Comparison of ENCODE assay signal across 15 cellular contexts in the genomic region with DNA sequence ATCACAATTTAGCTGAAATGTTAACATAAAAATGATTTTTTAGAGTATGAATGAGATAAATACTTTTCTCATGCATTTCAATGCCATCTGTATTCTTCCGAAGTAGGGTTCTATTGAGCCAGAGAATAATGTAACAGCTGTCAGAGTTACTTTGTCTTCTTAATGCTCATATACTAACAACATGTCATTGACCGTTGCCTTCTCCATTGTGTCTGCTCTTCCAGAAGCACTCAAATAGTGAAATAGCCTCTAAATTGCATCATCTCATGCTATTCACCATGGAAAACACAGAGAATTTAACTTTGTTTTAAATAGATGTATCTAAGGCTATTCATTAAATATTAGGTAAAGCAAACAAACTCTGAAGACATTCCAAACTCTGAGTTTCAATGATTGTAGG.
"Had no signal": no experiment of that assay in that cellular context is flagged by ENCODE, and none has a peak within 500 bp of the region (broad histone marks: within the 10 kb centered on the region; RNA-seq: fewer than 3 reads in every experiment).

No MANE protein-coding gene starts in this region.

- H3K4me1 Mint-ChIP-seq: activated CD4-positive, alpha-beta T cell treated with anti-CD3 and anti-CD28 coated beads, Interleukin-2, amount 10 ng/mL, durations not matched to agents 24 days and 14 days; activated naive CD8-positive, alpha-beta T cell treated with anti-CD3 and anti-CD28 coated beads for 36 hours had no signal

- H3K9me3 ChIP-seq: body of pancreas, colonic mucosa, pancreas, thoracic aorta had no signal

- H3K4me3 Mint-ChIP-seq: activated CD4-positive, alpha-beta T cell treated with anti-CD3 and anti-CD28 coated beads, Interleukin-2, amount 10 ng/mL, durations not matched to agents 24 days and 14 days; activated naive CD8-positive, alpha-beta T cell treated with anti-CD3 and anti-CD28 coated beads for 36 hours; neural crest cell had no signal

- H3K36me3 ChIP-seq: colonic mucosa, pancreas, spleen, thoracic aorta had no signal

- H3K27me3 ChIP-seq: body of pancreas, colonic mucosa, pancreas, spleen had no signal

- H3K27ac ChIP-seq: body of pancreas, colonic mucosa, pancreas, spleen, thoracic aorta had no signal

- H3K27ac Mint-ChIP-seq: activated CD4-positive, alpha-beta T cell treated with anti-CD3 and anti-CD28 coated beads, Interleukin-2, amount 10 ng/mL, durations not matched to agents 24 days and 14 days; activated naive CD8-positive, alpha-beta T cell treated with anti-CD3 and anti-CD28 coated beads for 36 hours had no signal

- ATAC-seq: body of pancreas, left colon, pancreas, sciatic nerve had no signal

- H3K27me3 Mint-ChIP-seq: activated CD4-positive, alpha-beta T cell treated with anti-CD3 and anti-CD28 coated beads, Interleukin-2, amount 10 ng/mL, durations not matched to agents 24 days and 14 days; activated naive CD8-positive, alpha-beta T cell treated with anti-CD3 and anti-CD28 coated beads for 36 hours had no signal

- H3K4me3 ChIP-seq: body of pancreas, colonic mucosa, pancreas, spleen, thoracic aorta had no signal

- H3K9me3 Mint-ChIP-seq: activated CD4-positive, alpha-beta T cell treated with anti-CD3 and anti-CD28 coated beads, Interleukin-2, amount 10 ng/mL, durations not matched to agents 24 days and 14 days; neural crest cell had no signal

- H3K36me3 Mint-ChIP-seq: activated naive CD8-positive, alpha-beta T cell treated with anti-CD3 and anti-CD28 coated beads for 36 hours had no signal

- DNase-seq: activated CD4-positive, alpha-beta T cell treated with anti-CD3 and anti-CD28 coated beads, Interleukin-2, amount 10 ng/mL, durations not matched to agents 24 days and 14 days; activated CD4-positive, CD25-positive, alpha-beta regulatory T cell; activated CD8-positive, alpha-beta memory T cell treated with anti-CD3 and anti-CD28 coated beads, Interleukin-2, amount 50 U/mL, for 48 hours; activated naive CD8-positive, alpha-beta T cell treated with anti-CD3 and anti-CD28 coated beads for 36 hours; amygdala; body of pancreas; central memory CD4-positive, alpha-beta T cell; colonic mucosa; left colon; midbrain; pancreas; spleen had no signal

- H3K4me1 ChIP-seq: body of pancreas, colonic mucosa, pancreas, spleen had no signal
